17 cellular contexts compared by ENCODE assay signal in genomic region chr10:117483056-117483590, GRCh38. TPM values are rescaled to one million over a fixed set of nuclear protein-coding genes. Genes with fewer than 3 reads are reported as not detected.
DNase-seq lines count a peak whose midpoint lies in the region; ATAC-seq, FAIRE-seq and TF ChIP-seq lines count a peak whose summit lies in the region.
"Had no signal": no experiment of that assay in that cellular context is flagged by ENCODE, and none has a peak within 500 bp of the region (broad histone marks: within the 10 kb centered on the region; RNA-seq: fewer than 3 reads in every experiment).

No MANE protein-coding gene starts in this region.

- BruUV-seq in HepG2 (replicated peaks; lab: Mats Ljungman, UMichigan) = no TSS peak

- DNase-seq in HepG2 (ENCODE audit: low spot score) = no peak
- no peak for DNase-seq in right lobe of liver
- peak; percentile 50 for DNase-seq in epithelial cell of esophagus (ENCODE audit: low read depth)
- DNase-seq in activated naive CD8-positive, alpha-beta T cell treated with anti-CD3 and anti-CD28 coated beads, Interleukin-2, amount 50 U/mL, for 24 hours = no peak
- DNase-seq in activated CD8-positive, alpha-beta memory T cell treated with anti-CD3 and anti-CD28 coated beads, Interleukin-2, amount 50 U/mL, for 48 hours = no peak
- DNase-seq in NK-92 (lab: John Stamatoyannopoulos, UW; ENCODE audit: unreplicated experiment) = no peak
- DNase-seq: ACHN; Calu3; CD4-positive, alpha-beta T cell; DMS79; H7 had no signal

- H3K27ac ChIP-seq in HepG2 (ENCODE audit: extremely low read length, insufficient read depth, low read length) (no peak overlapping the region), right lobe of liver (no peak overlapping the region), parathyroid adenoma (peak overlapping the region; percentile 62)
- H3K27ac ChIP-seq: BLaER1 treated with 17β-estradiol and CSF1 and Interleukin-3, amounts not matched to agents 10 nM and 100 nM; HL-60 had no signal

- H3K9me3 Mint-ChIP-seq in activated naive CD8-positive, alpha-beta T cell treated with anti-CD3 and anti-CD28 coated beads, Interleukin-2, amount 50 U/mL, for 24 hours = no peaks in the 10 kb centered on the region
- H3K9me3 Mint-ChIP-seq: CD4-positive, alpha-beta T cell; GM23338 had no signal

- H3K9ac ChIP-seq in HepG2 (ENCODE audit: insufficient read depth, low read depth, low read length) = no peak overlapping the region
- H3K9ac ChIP-seq in parathyroid adenoma = no peak overlapping the region
- H3K9ac ChIP-seq: BLaER1 treated with 17β-estradiol and CSF1 and Interleukin-3, amounts not matched to agents 10 nM and 100 nM had no signal

- H3K79me2 ChIP-seq in HepG2 (ENCODE audit: insufficient read depth, low read length) (no peaks in the 10 kb centered on the region), parathyroid adenoma (no peaks in the 10 kb centered on the region)

- no peak for TF ChIP-seq EP300 in HepG2 (IDR thresholded peaks at IDR 0.05; ENCODE audit: low read depth in 2 of 2, low read length in 2 of 2)
- TF ChIP-seq EP300 in HepG2 (CRISPR knock-in tag; IDR thresholded peaks at IDR 0.05; ENCODE audit: borderline replicate concordance) = no peak

- H3K4me3 ChIP-seq in HepG2 (replicated peaks in 1 of 3; ENCODE audit: insufficient read depth in 1 of 3, low read depth in 2 of 3, low read length in 3 of 3) = no peak overlapping the region
- H3K4me3 ChIP-seq in right lobe of liver = no peak overlapping the region
- H3K4me3 ChIP-seq in epithelial cell of esophagus (ENCODE audit: low read length) = no peak overlapping the region
- H3K4me3 ChIP-seq in parathyroid adenoma (ENCODE audit: low read depth, low read length) = no peak overlapping the region
- H3K4me3 ChIP-seq: BLaER1 treated with 17β-estradiol and CSF1 and Interleukin-3, amounts not matched to agents 10 nM and 100 nM; GM23338 had no signal

- ATAC-seq in HepG2 = no peak
- ATAC-seq in right lobe of liver = no peak
- ATAC-seq in activated naive CD8-positive, alpha-beta T cell treated with anti-CD3 and anti-CD28 coated beads, Interleukin-2, amount 50 U/mL, for 24 hours = no peak
- ATAC-seq: GM23338 had no signal

- CTCF ChIA-PET in HepG2 (lab: Yijun Ruan, JAX; ENCODE audit: low intra/inter-chr PET ratio, low total read pairs) = no interaction called here

- no peaks in the 10 kb centered on the region for H3K36me3 Mint-ChIP-seq in activated naive CD8-positive, alpha-beta T cell treated with anti-CD3 and anti-CD28 coated beads, Interleukin-2, amount 50 U/mL, for 24 hours (ENCODE audit: low read depth)

- H3K27me3 Mint-ChIP-seq in activated naive CD8-positive, alpha-beta T cell treated with anti-CD3 and anti-CD28 coated beads, Interleukin-2, amount 50 U/mL, for 24 hours = peaks cover 2% of the 10 kb centered on the region

- POLR2A ChIA-PET in HepG2 (lab: Yijun Ruan, JAX) = no interaction called here

- H3K27me3 ChIP-seq in HepG2 (ENCODE audit: control insufficient read depth in 1 of 2, insufficient read depth in 2 of 2, low read length in 2 of 2) (peaks cover 0 to 3% of the 10 kb centered on the region in 2 experiments; a peak in 2 of 5 replicates), right lobe of liver (no peaks in the 10 kb centered on the region), parathyroid adenoma (ENCODE audit: control insufficient read depth, insufficient read depth, low read length) (no peaks in the 10 kb centered on the region)
- H3K27me3 ChIP-seq: BLaER1 treated with 17β-estradiol and CSF1 and Interleukin-3, amounts not matched to agents 10 nM and 100 nM had no signal

- TF ChIP-seq POLR2A in HepG2 (IDR thresholded peaks at IDR 0.05; ENCODE audit: insufficient read depth in 1 of 2, low read depth in 2 of 2, low read length in 2 of 2) (no peak), right lobe of liver (IDR thresholded peaks at IDR 0.05) (no peak)

- no peaks in the 10 kb centered on the region for H4K20me1 ChIP-seq in HepG2 (ENCODE audit: insufficient read depth, low read length)
- H4K20me1 ChIP-seq: BLaER1 treated with 17β-estradiol and CSF1 and Interleukin-3, amounts not matched to agents 10 nM and 100 nM had no signal

- no peak overlapping the region for H3K4me3 Mint-ChIP-seq in activated naive CD8-positive, alpha-beta T cell treated with anti-CD3 and anti-CD28 coated beads, Interleukin-2, amount 50 U/mL, for 24 hours
- H3K4me3 Mint-ChIP-seq: CD4-positive, alpha-beta T cell; GM23338 had no signal

- no peak for FAIRE-seq in HepG2 (lab: Jason Lieb, UNC)
- FAIRE-seq: G401.6, GM12891 had no signal

- intact Hi-C loops in HepG2 (cut with micrococcal nuclease; ENCODE audit: unreplicated experiment) (no loop called here), right lobe of liver (cut with DNase I) (loop anchor here in 1 of 2 donors (10.0 kb wide), 1 partner anchor 258 kb away; no protein-coding TSS in a partner anchor)

- H3K4me1 Mint-ChIP-seq in activated naive CD8-positive, alpha-beta T cell treated with anti-CD3 and anti-CD28 coated beads, Interleukin-2, amount 50 U/mL, for 24 hours = no peaks in the 10 kb centered on the region
- H3K4me1 Mint-ChIP-seq: GM23338 had no signal

- H3K36me3 ChIP-seq in HepG2 (replicated peaks in 1 of 2; ENCODE audit: control insufficient read depth in 1 of 2, insufficient read depth in 2 of 2, low read length in 2 of 2) (no peaks in the 10 kb centered on the region), right lobe of liver (no peaks in the 10 kb centered on the region), parathyroid adenoma (ENCODE audit: control insufficient read depth, insufficient read depth, low read length) (no peaks in the 10 kb centered on the region)
- H3K36me3 ChIP-seq: BLaER1 treated with 17β-estradiol and CSF1 and Interleukin-3, amounts not matched to agents 10 nM and 100 nM had no signal

- WGBS in HepG2 (ENCODE audit: low lambda C conversion rate) = 16% methylated on average over 5 of the region's 5 CpGs
- WGBS in right lobe of liver (ENCODE audit: insufficient coverage, low coverage, low lambda C conversion rate, missing lambda C conversion rate) = 83% methylated on average over 1 of the region's 5 CpGs

- no peak for TF ChIP-seq CTCF in HepG2 (CRISPR knock-in tag; IDR thresholded peaks at IDR 0.05)
- no peak for TF ChIP-seq CTCF in right lobe of liver (IDR thresholded peaks at IDR 0.05)
- no peak for TF ChIP-seq CTCF in epithelial cell of esophagus (IDR thresholded peaks at IDR 0.05; ENCODE audit: insufficient read depth, low read depth, low read length, missing control alignments)
- no peak for TF ChIP-seq CTCF in parathyroid adenoma (IDR thresholded peaks at IDR 0.05)

- no peaks in the 10 kb centered on the region for H3K9me3 ChIP-seq in HepG2 (ENCODE audit: low read length)
- no peaks in the 10 kb centered on the region for H3K9me3 ChIP-seq in right lobe of liver
- H3K9me3 ChIP-seq in parathyroid adenoma (ENCODE audit: control insufficient read depth, low read length) = no peaks in the 10 kb centered on the region
- H3K9me3 ChIP-seq: BLaER1 treated with 17β-estradiol and CSF1 and Interleukin-3, amounts not matched to agents 10 nM and 100 nM had no signal

- H3K27ac Mint-ChIP-seq in activated naive CD8-positive, alpha-beta T cell treated with anti-CD3 and anti-CD28 coated beads, Interleukin-2, amount 50 U/mL, for 24 hours = no peak overlapping the region
- H3K27ac Mint-ChIP-seq: CD4-positive, alpha-beta T cell; GM23338 had no signal

- peaks cover 21% of the 10 kb centered on the region for H3K4me1 ChIP-seq in HepG2 (ENCODE audit: insufficient read depth, low read length)
- H3K4me1 ChIP-seq in right lobe of liver = peaks cover 0 to 4% (median 0%) of the 10 kb centered on the region in 4 donors
- peaks cover 17% of the 10 kb centered on the region for H3K4me1 ChIP-seq in parathyroid adenoma

- no peak overlapping the region for H3K4me2 ChIP-seq in HepG2 (ENCODE audit: low read depth, low read length)
- no peak overlapping the region for H3K4me2 ChIP-seq in parathyroid adenoma (ENCODE audit: low read length)
- H3K4me2 ChIP-seq: BLaER1 treated with 17β-estradiol and CSF1 and Interleukin-3, amounts not matched to agents 10 nM and 100 nM; GM23338 had no signal

- H2AFZ ChIP-seq in HepG2 (ENCODE audit: low read length) = no peak overlapping the region
- peak overlapping the region; percentile 41 for H2AFZ ChIP-seq in parathyroid adenoma
- H2AFZ ChIP-seq: GM23338 had no signal

- in situ Hi-C loops in HepG2 (cut with HindIII; ENCODE audit: extremely low pct_ligation_motif_present, low pct_unique_long_range_greater_than_20kb) = loop anchor here (25.0 kb wide), 1 partner anchor 954 kb away; no protein-coding TSS in a partner anchor

- no peak for TF ChIP-seq RAD21 in HepG2 (CRISPR knock-in tag; IDR thresholded peaks at IDR 0.05)

RNA-seq across cellular contexts. Expression of gene EMX2, which starts 59.4 kb away (rescaled TPM):
- total RNA-seq in HepG2 (2016; rRNA removed; fragmentation: Illumina TruSeq; extraction: Trizol) = not detected in 2 replicates
- not detected in 2 replicates for total RNA-seq in HepG2 (2016; cell fraction: cytosol; rRNA removed; fragmentation: Illumina TruSeq; extraction: Trizol; ENCODE audit: low read depth)
- total RNA-seq in HepG2 (2016; cell fraction: insoluble cytoplasmic fraction; rRNA removed; fragmentation: Illumina TruSeq; extraction: Trizol) = not detected in 2 replicates
- not detected in 2 replicates for total RNA-seq in HepG2 (2016; cell fraction: membrane; rRNA removed; fragmentation: Illumina TruSeq; extraction: Trizol)
- total RNA-seq in HepG2 (2016; cell fraction: nucleus; rRNA removed; fragmentation: Illumina TruSeq; extraction: Trizol) = not detected in 2 replicates
- polyA plus RNA-seq in HepG2 (2011; rRNA removed) = not detected in 2 replicates
- not detected in 2 replicates for polyA plus RNA-seq in HepG2 (2011; cell fraction: cytosol; rRNA removed)
- not detected in 2 replicates for polyA plus RNA-seq in HepG2 (2011; cell fraction: nucleus; rRNA removed)
- polyA plus RNA-seq in HepG2 (2012) = 0.07 TPM in 1 of 2 replicates, not detected in the other
- not detected in 2 replicates for polyA plus RNA-seq in HepG2 (2016; cell fraction: cytosol; fragmentation: Illumina TruSeq; extraction: Trizol; ENCODE audit: low read depth)
- polyA plus RNA-seq in HepG2 (2016; cell fraction: insoluble cytoplasmic fraction; fragmentation: Illumina TruSeq; extraction: Trizol; ENCODE audit: low read depth) = not detected in 2 replicates
- polyA plus RNA-seq in HepG2 (2016; cell fraction: membrane; fragmentation: Illumina TruSeq; extraction: Trizol; ENCODE audit: low read depth) = not detected in 2 replicates
- not detected in 2 replicates for polyA plus RNA-seq in HepG2 (2016; cell fraction: nucleus; fragmentation: Illumina TruSeq; extraction: Trizol; ENCODE audit: insufficient read depth, low read depth)
- polyA minus RNA-seq in HepG2 (2011; rRNA and poly(A)+ RNA removed; ENCODE audit: low replicate concordance) = not detected in 2 replicates
- not detected in 2 replicates for polyA minus RNA-seq in HepG2 (2011; cell fraction: cytosol; rRNA and poly(A)+ RNA removed)
- polyA minus RNA-seq in HepG2 (2011; cell fraction: nucleus; rRNA and poly(A)+ RNA removed) = not detected in 2 replicates
- not detected for total RNA-seq in right lobe of liver
- total RNA-seq: Calu3; CD4-positive, alpha-beta T cell; GM23338; H7 had no signal
- polyA plus RNA-seq: GM23338 had no signal
